ENCODE assay signal across 15 cellular contexts in the genomic region with DNA sequence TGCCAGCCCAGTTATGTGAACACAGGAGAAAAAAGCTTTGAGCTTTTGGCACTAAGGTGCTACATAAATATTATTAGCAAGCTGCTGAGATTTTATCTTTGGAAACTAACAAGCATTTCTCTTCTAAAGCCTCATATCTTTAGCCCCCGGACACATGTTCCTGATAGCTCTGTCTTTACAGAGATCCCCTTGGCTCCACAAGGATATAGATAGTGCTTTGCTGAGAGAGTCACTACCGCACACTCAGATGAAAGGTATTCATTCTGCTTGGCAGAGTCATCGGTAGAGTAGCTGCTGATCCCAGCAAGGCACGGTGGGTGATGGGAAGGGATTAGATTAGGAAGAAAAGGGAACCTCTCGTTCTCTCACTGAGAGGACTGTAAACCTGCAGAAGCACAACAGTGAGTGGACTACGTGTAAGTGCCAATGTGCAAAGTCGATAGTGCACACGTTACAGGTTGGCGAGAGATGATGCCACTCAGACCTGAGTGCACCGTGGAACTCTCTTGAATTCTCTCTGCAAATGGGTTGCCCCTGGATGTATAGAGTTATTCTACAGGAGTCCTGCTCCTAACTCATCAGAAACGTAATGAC. TPM values are rescaled to one million over a fixed set of nuclear protein-coding genes. Genes with fewer than 3 reads are reported as not detected.
DNase-seq lines count a peak whose midpoint lies in the region; TF ChIP-seq lines count a peak whose summit lies in the region.
"Not testable (repeated sequence)": the region's sequence is repeated elsewhere in the genome, so short reads cannot be mapped to it uniquely, and the experiment has no call there.
"Had no signal": no experiment of that assay in that cellular context is flagged by ENCODE, and none has a peak within 500 bp of the region (broad histone marks: within the 10 kb centered on the region; RNA-seq: fewer than 3 reads in every experiment).

No MANE protein-coding gene starts in this region.

- TF ChIP-seq CTCF in mammary epithelial cell (conservative IDR thresholded peaks at IDR 0.05 in 1 of 2, IDR thresholded peaks at IDR 0.05 in 1 of 2; ENCODE audit: extremely low read depth in 1 of 2, insufficient read depth in 1 of 2, low read depth in 1 of 2, low read length in 2 of 2); fibroblast of villous mesenchyme (IDR thresholded peaks at IDR 0.05; ENCODE audit: insufficient read depth, low read depth, low read length); osteoblast (IDR thresholded peaks at IDR 0.05; ENCODE audit: extremely low read depth, low read depth, low read length): not testable (repeated sequence)

- intact Hi-C loops in mammary epithelial cell (cut with micrococcal nuclease): not testable (repeated sequence)

- dilution Hi-C loops in mammary epithelial cell (cut with HindIII; ENCODE audit: low sequenced_read_pairs): not testable (repeated sequence)

- not testable (repeated sequence) for H4K20me1 ChIP-seq in mammary epithelial cell (ENCODE audit: insufficient read depth, low read length); osteoblast (ENCODE audit: insufficient read depth, low read length)

- not testable (repeated sequence) for H3K36me3 ChIP-seq in mammary epithelial cell (ENCODE audit: insufficient read depth, low read length); osteoblast (ENCODE audit: insufficient read depth, low read length)

- not testable (repeated sequence) for H3K9me3 ChIP-seq in mammary epithelial cell (replicated peaks; ENCODE audit: insufficient read depth, low read length); osteoblast (ENCODE audit: low read depth, low read length)

- peaks cover 29% of the 10 kb centered on the region for H3K4me1 ChIP-seq in mammary epithelial cell (ENCODE audit: insufficient read depth, low read length)
- H3K4me1 ChIP-seq in osteoblast (ENCODE audit: insufficient read depth, low read length): peaks cover 15% of the 10 kb centered on the region

- H3K4me3 ChIP-seq in mammary epithelial cell (replicated peaks in 1 of 3; ENCODE audit: insufficient read depth in 1 of 3, low read depth in 2 of 3, low read length in 3 of 3); fibroblast of villous mesenchyme (ENCODE audit: low read depth, low read length); osteoblast (ENCODE audit: insufficient read depth, low read length): not testable (repeated sequence)

- H3K27me3 ChIP-seq in mammary epithelial cell (ENCODE audit: insufficient read depth, low read length); osteoblast (ENCODE audit: insufficient read depth, low read length): not testable (repeated sequence)

- WGBS in mammary epithelial cell (ENCODE audit: low coverage, missing lambda C conversion rate): 38% methylated on average over 11 of the region's 11 CpGs

- DNase-seq in A172 (ENCODE audit: low spot score) (peak; percentile 95), DMS153 (lab: John Stamatoyannopoulos, UW) (peak; percentile 32), HK-2 (ENCODE audit: unreplicated experiment) (peak; percentile 18), NCI-H226 (peak; percentile 99), SW 1271 (lab: John Stamatoyannopoulos, UW) (peak; percentile 7 to 54), mammary epithelial cell (peak; percentile 76), fibroblast of villous mesenchyme (ENCODE audit: low read depth) (peak; percentile 80), osteoblast (ENCODE audit: insufficient read length, low spot score, missing footprints) (peak; percentile 1)

- in situ Hi-C loops in mammary epithelial cell (cut with MboI; ENCODE audit: low sequenced_read_pairs in 2 of 2): not testable (repeated sequence)

- H3K27ac ChIP-seq in mammary epithelial cell (ENCODE audit: insufficient read depth, low read depth, low read length) (peak overlapping the region; percentile 69), osteoblast (ENCODE audit: low read depth, low read length) (peak overlapping the region; percentile 59)

- H3K9ac ChIP-seq in mammary epithelial cell (ENCODE audit: insufficient read depth, low read length): not testable (repeated sequence)

- H3K79me2 ChIP-seq in mammary epithelial cell (ENCODE audit: insufficient read depth, low read length); osteoblast (ENCODE audit: insufficient read depth, low read length): not testable (repeated sequence)

- BruUV-seq in mammary epithelial cell (replicated peaks; lab: Mats Ljungman, UMichigan): not testable (repeated sequence)

- not testable (repeated sequence) for H2AFZ ChIP-seq in mammary epithelial cell (ENCODE audit: low read depth, low read length); osteoblast (ENCODE audit: low read length)

- H3K4me2 ChIP-seq in mammary epithelial cell (ENCODE audit: insufficient read depth, low read depth, low read length) (peak overlapping the region; percentile 39), osteoblast (ENCODE audit: insufficient read depth, low read length) (peak overlapping the region; percentile 5)

- CTCF ChIA-PET in mammary epithelial cell (lab: Charles Lee; ENCODE audit: low non-redundant PET): not testable (repeated sequence)

RNA-seq across cellular contexts. Expression of gene PSG2, which starts 38.0 kb away (rescaled TPM):
- 0.19 TPM in 1 of 2 replicates, not detected in the other for total RNA-seq in A172 (2014; rRNA removed; shearing (Covaris generic))
- total RNA-seq in mammary epithelial cell (not detected), fibroblast of villous mesenchyme (0.32 and 5.2 TPM in 2 replicates), osteoblast (0.29 TPM in 1 of 2 replicates, not detected in the other)
- 0.05 TPM for polyA plus RNA-seq in mammary epithelial cell
- not detected for polyA minus RNA-seq in mammary epithelial cell
- total RNA-seq: activated CD4-positive, alpha-beta T cell treated with anti-CD3 and anti-CD28 coated beads for 36 hours; adrenal gland; dorsolateral prefrontal cortex; endothelial cell of umbilical vein; H4; Right ventricle myocardium superior; testis had no signal
- polyA plus RNA-seq: adrenal gland, endothelial cell of umbilical vein had no signal

Comparison
In these comparisons a context has a peak if more than half of its experiments do, and no peak if none do; other contexts are left out.
1. DNase-seq: peak in every context shown above with its lines; median percentile 99 in NCI-H226; 95 in A172; 80 in fibroblast of villous mesenchyme; 76 in mammary epithelial cell; 32 in DMS153; 30 in SW 1271; 18 in HK-2; 1 in osteoblast.